Comparison of ENCODE assay signal across 31 cellular contexts in the genomic region with DNA sequence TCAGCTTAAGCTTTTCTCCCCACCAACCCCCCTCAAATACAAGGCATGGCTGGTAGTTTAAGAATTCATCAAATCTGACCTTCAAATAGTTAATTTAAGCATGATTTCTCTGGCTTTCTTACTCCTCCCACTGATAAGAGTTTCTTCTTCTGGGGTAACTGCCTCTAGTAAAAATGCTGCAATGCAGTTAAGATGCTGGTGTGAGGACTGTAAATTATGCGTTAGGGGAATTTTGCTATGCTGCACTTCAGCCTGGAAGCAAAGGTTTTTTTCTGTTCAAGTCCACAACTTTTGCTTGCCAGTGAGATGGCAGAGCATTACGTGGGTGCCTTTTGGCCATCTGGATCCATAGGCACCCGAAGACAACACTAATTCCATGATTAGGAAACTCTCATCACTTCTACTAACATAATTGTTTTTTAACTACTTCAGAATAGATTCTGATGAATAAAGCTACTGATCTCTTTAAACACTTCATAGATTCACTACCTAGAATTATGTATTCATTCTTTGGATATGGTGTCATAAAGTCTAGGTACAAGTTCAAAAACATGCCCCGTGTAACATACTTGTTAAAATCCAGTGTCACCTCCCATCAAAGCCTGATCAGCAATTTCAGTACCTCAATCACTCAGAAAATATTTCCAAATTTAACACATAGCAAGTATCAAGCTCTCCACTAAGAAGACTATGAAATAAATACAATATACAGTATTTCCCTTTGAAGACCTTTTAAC.
"Had no signal": no experiment of that assay in that cellular context is flagged by ENCODE, and none has a peak within 500 bp of the region (broad histone marks: within the 10 kb centered on the region; RNA-seq: fewer than 3 reads in every experiment).

No MANE protein-coding gene starts in this region.

- H3K4me1 Mint-ChIP-seq: activated CD4-positive, alpha-beta T cell treated with anti-CD3 and anti-CD28 coated beads, Interleukin-2, amount 10 ng/mL, durations not matched to agents 24 days and 14 days had no signal

- H3K4me3 ChIP-seq: adrenal gland, body of pancreas, esophagus muscularis mucosa, gastrocnemius medialis, heart left ventricle had no signal

- H3K36me3 ChIP-seq: adrenal gland, esophagus muscularis mucosa, gastrocnemius medialis, heart left ventricle had no signal

- ATAC-seq: activated CD8-positive, alpha-beta T cell treated with anti-CD3 and anti-CD28 coated beads, Interleukin-2, amount 10 ng/mL, durations not matched to agents 7 days and 5 days; body of pancreas; effector memory CD8-positive, alpha-beta T cell; foreskin keratinocyte; gastrocnemius medialis had no signal

- H3K27ac Mint-ChIP-seq: activated CD4-positive, alpha-beta memory T cell treated with anti-CD3 and anti-CD28 coated beads for 36 hours; activated CD4-positive, alpha-beta T cell treated with anti-CD3 and anti-CD28 coated beads, Interleukin-2, amount 10 ng/mL, durations not matched to agents 24 days and 14 days; activated CD8-positive, alpha-beta memory T cell treated with anti-CD3 and anti-CD28 coated beads, Interleukin-2, amount 10 ng/mL, durations not matched to agents 7 days and 5 days; activated CD8-positive, alpha-beta T cell treated with anti-CD3 and anti-CD28 coated beads, Interleukin-2, amount 10 ng/mL, durations not matched to agents 7 days and 5 days; activated naive CD4-positive, alpha-beta T cell treated with anti-CD3 and anti-CD28 coated beads for 36 hours; activated naive CD4-positive, alpha-beta T cell treated with anti-CD3 and anti-CD28 coated beads, Interleukin-2, amount 50 U/mL, for 24 hours; activated naive CD8-positive, alpha-beta T cell treated with anti-CD3 and anti-CD28 coated beads for 36 hours; activated naive CD8-positive, alpha-beta T cell treated with anti-CD3 and anti-CD28 coated beads, Interleukin-2, amount 50 U/mL, for 24 hours; activated T-helper 1 cell treated with anti-CD3 and anti-CD28 coated beads, Interleukin-12 subunit alpha, Interleukin-12 subunit beta, Interleukin-2, Interleukin-4 antibody, amounts not matched to agents 30 ng/mL and 10 ng/mL and 1 ng/mL, durations not matched to agents 14 hours and 24 hours and 36 hours; effector memory CD8-positive, alpha-beta T cell; WTC11 had no signal

- H3K36me3 Mint-ChIP-seq: activated CD4-positive, alpha-beta memory T cell treated with anti-CD3 and anti-CD28 coated beads for 36 hours; activated CD8-positive, alpha-beta memory T cell treated with anti-CD3 and anti-CD28 coated beads, Interleukin-2, amount 10 ng/mL, durations not matched to agents 7 days and 5 days; activated naive CD8-positive, alpha-beta T cell treated with anti-CD3 and anti-CD28 coated beads for 36 hours had no signal

- H3K9me3 Mint-ChIP-seq: activated CD4-positive, alpha-beta T cell treated with anti-CD3 and anti-CD28 coated beads, Interleukin-2, amount 10 ng/mL, durations not matched to agents 24 days and 14 days; activated naive CD4-positive, alpha-beta T cell treated with anti-CD3 and anti-CD28 coated beads, Interleukin-2, amount 50 U/mL, for 24 hours; activated naive CD8-positive, alpha-beta T cell treated with anti-CD3 and anti-CD28 coated beads for 36 hours; activated T-helper 1 cell treated with anti-CD3 and anti-CD28 coated beads, Interleukin-12 subunit alpha, Interleukin-12 subunit beta, Interleukin-2, Interleukin-4 antibody, amounts not matched to agents 30 ng/mL and 10 ng/mL and 1 ng/mL, durations not matched to agents 14 hours and 24 hours and 36 hours; effector memory CD8-positive, alpha-beta T cell had no signal

- H3K27me3 ChIP-seq: foreskin keratinocyte, gastrocnemius medialis had no signal

- H3K27ac ChIP-seq: adrenal gland, body of pancreas, esophagus muscularis mucosa, foreskin keratinocyte, gastrocnemius medialis, VCaP had no signal

- DNase-seq: activated CD4-positive, alpha-beta memory T cell treated with anti-CD3 and anti-CD28 coated beads for 36 hours; activated CD4-positive, alpha-beta T cell treated with anti-CD3 and anti-CD28 coated beads for 1 hour; activated CD4-positive, alpha-beta T cell treated with anti-CD3 and anti-CD28 coated beads, Interleukin-2, amount 10 ng/mL, durations not matched to agents 24 days and 14 days; activated CD8-positive, alpha-beta memory T cell treated with anti-CD3 and anti-CD28 coated beads, Interleukin-2, amount 10 ng/mL, durations not matched to agents 7 days and 5 days; activated CD8-positive, alpha-beta memory T cell treated with anti-CD3 and anti-CD28 coated beads, Interleukin-2, amount 50 U/mL, for 4 hours; activated CD8-positive, alpha-beta T cell treated with anti-CD3 and anti-CD28 coated beads, Interleukin-2, amount 10 ng/mL, durations not matched to agents 7 days and 5 days; activated effector memory CD4-positive, alpha-beta T cell treated with Interleukin-2 at 50 U/mL for 16 hours; activated naive CD8-positive, alpha-beta T cell treated with anti-CD3 and anti-CD28 coated beads for 36 hours; activated naive CD8-positive, alpha-beta T cell treated with anti-CD3 and anti-CD28 coated beads, Interleukin-2, amount 50 U/mL, for 24 hours; activated T-cell treated with anti-CD3 and anti-CD28 coated beads, Interleukin-2, amount 50 U/mL, for 1 hour; activated T-cell treated with anti-CD3 and anti-CD28 coated beads, Interleukin-2, amount 50 U/mL, for 48 hours; adrenal gland; amygdala; aorta; body of pancreas; caudate nucleus; cortex of kidney; dermis blood vessel endothelial cell; effector CD4-positive, alpha-beta T cell; effector memory CD8-positive, alpha-beta T cell; erythroblast; foreskin keratinocyte; gastrocnemius medialis; glutamatergic neuron; heart left ventricle had no signal

- H3K9me3 ChIP-seq: adrenal gland, body of pancreas, esophagus muscularis mucosa, gastrocnemius medialis had no signal

- H3K4me1 ChIP-seq: adrenal gland, body of pancreas, foreskin keratinocyte had no signal

- H3K4me3 Mint-ChIP-seq: activated CD4-positive, alpha-beta memory T cell treated with anti-CD3 and anti-CD28 coated beads for 36 hours; activated CD4-positive, alpha-beta T cell treated with anti-CD3 and anti-CD28 coated beads, Interleukin-2, amount 10 ng/mL, durations not matched to agents 24 days and 14 days; activated CD8-positive, alpha-beta memory T cell treated with anti-CD3 and anti-CD28 coated beads, Interleukin-2, amount 10 ng/mL, durations not matched to agents 7 days and 5 days; activated CD8-positive, alpha-beta T cell treated with anti-CD3 and anti-CD28 coated beads, Interleukin-2, amount 10 ng/mL, durations not matched to agents 7 days and 5 days; activated naive CD4-positive, alpha-beta T cell treated with anti-CD3 and anti-CD28 coated beads for 36 hours; activated naive CD4-positive, alpha-beta T cell treated with anti-CD3 and anti-CD28 coated beads, Interleukin-2, amount 50 U/mL, for 24 hours; activated naive CD8-positive, alpha-beta T cell treated with anti-CD3 and anti-CD28 coated beads for 36 hours; activated naive CD8-positive, alpha-beta T cell treated with anti-CD3 and anti-CD28 coated beads, Interleukin-2, amount 50 U/mL, for 24 hours; activated T-helper 1 cell treated with anti-CD3 and anti-CD28 coated beads, Interleukin-12 subunit alpha, Interleukin-12 subunit beta, Interleukin-2, Interleukin-4 antibody, amounts not matched to agents 30 ng/mL and 10 ng/mL and 1 ng/mL, durations not matched to agents 14 hours and 24 hours and 36 hours; effector memory CD8-positive, alpha-beta T cell; WTC11 had no signal
